Comparison of ENCODE assay signal across 1 cellular context in genomic region chr7:134962270-134962669, GRCh38.
TF ChIP-seq lines count a peak whose summit lies in the region.

No MANE protein-coding gene starts in this region.

TF ChIP-seq in GM23338, 12 proteins besides CTCF, POLR2A, EP300 and RAD21:
- no peak for TF ChIP-seq JUNB (IDR thresholded peaks at IDR 0.05; ENCODE audit: unreplicated experiment)
